Comparison of ENCODE assay signal across 19 cellular contexts in genomic region chr3:66506154-66506553, GRCh38. TPM values are rescaled to one million over a fixed set of nuclear protein-coding genes. Genes with fewer than 3 reads are reported as not detected.
DNase-seq lines count a peak whose midpoint lies in the region; ATAC-seq and TF ChIP-seq lines count a peak whose summit lies in the region.
"Had no signal": no experiment of that assay in that cellular context is flagged by ENCODE, and none has a peak within 500 bp of the region (broad histone marks: within the 10 kb centered on the region; RNA-seq: fewer than 3 reads in every experiment).

No MANE protein-coding gene starts in this region.

- TF ChIP-seq CTCF in left ventricle myocardium inferior (IDR thresholded peaks at IDR 0.05; ENCODE audit: borderline replicate concordance) = no peak
- no peak for TF ChIP-seq CTCF in right lobe of liver (IDR thresholded peaks at IDR 0.05)
- TF ChIP-seq CTCF in CD14-positive monocyte (IDR thresholded peaks at IDR 0.05) = no peak

- ATAC-seq in right cardiac atrium (no peak), right lobe of liver (no peak)
- ATAC-seq: GM23338, HCT116 had no signal

- H3K27ac ChIP-seq in left ventricle myocardium inferior (replicated peaks) (peak overlapping the region; percentile 53), right cardiac atrium (ENCODE audit: low read length) (no peak overlapping the region), right lobe of liver (peak overlapping the region in 2 of 3 donors; percentile 44 to 79), subcutaneous abdominal adipose tissue (ENCODE audit: low read depth, low read length) (peak overlapping the region; percentile 43)
- H3K27ac ChIP-seq: 22Rv1, BLaER1, C4-2B had no signal

- H3K4me3 ChIP-seq in left ventricle myocardium inferior = no peak overlapping the region
- H3K4me3 ChIP-seq in right cardiac atrium (ENCODE audit: low read length) = no peak overlapping the region
- H3K4me3 ChIP-seq in right lobe of liver = no peak overlapping the region
- no peak overlapping the region for H3K4me3 ChIP-seq in subcutaneous abdominal adipose tissue (ENCODE audit: low read depth in 1 of 5, low read length in 5 of 5)
- H3K4me3 ChIP-seq: BLaER1, GM23338 had no signal

- TF ChIP-seq POLR2A in right lobe of liver (IDR thresholded peaks at IDR 0.05) = no peak

- DNase-seq in left ventricle myocardium inferior (no peak), right cardiac atrium (no peak), right lobe of liver (no peak), CD14-positive monocyte (ENCODE audit: low spot score) (no peak), RKO (ENCODE audit: low spot score) (no peak)
- DNase-seq: CD4-positive, alpha-beta T cell; CD8-positive, alpha-beta memory T cell; DMS 273 treated with DMSO at 0.1 percent for 48 hours; DMS79; EL; GDM1; H9 had no signal

- no peak overlapping the region for H3K9ac ChIP-seq in subcutaneous abdominal adipose tissue (ENCODE audit: low read length in 5 of 5)
- H3K9ac ChIP-seq: BLaER1 had no signal

- H3K27me3 ChIP-seq in left ventricle myocardium inferior (ENCODE audit: low read depth) = no peaks in the 10 kb centered on the region
- no peaks in the 10 kb centered on the region for H3K27me3 ChIP-seq in right cardiac atrium (ENCODE audit: control insufficient read depth, insufficient read depth)
- H3K27me3 ChIP-seq in right lobe of liver = no peaks in the 10 kb centered on the region
- no peaks in the 10 kb centered on the region for H3K27me3 ChIP-seq in subcutaneous abdominal adipose tissue (ENCODE audit: control insufficient read depth in 5 of 5, insufficient read depth in 4 of 5, low read length in 5 of 5)
- H3K27me3 ChIP-seq: BLaER1 had no signal

- H3K9me3 ChIP-seq in left ventricle myocardium inferior (replicated peaks) (no peaks in the 10 kb centered on the region), right cardiac atrium (ENCODE audit: control insufficient read depth, low read length) (no peaks in the 10 kb centered on the region), right lobe of liver (no peaks in the 10 kb centered on the region), subcutaneous abdominal adipose tissue (ENCODE audit: control insufficient read depth in 5 of 5, low read length in 5 of 5) (no peaks in the 10 kb centered on the region)
- H3K9me3 ChIP-seq: BLaER1 had no signal

- H3K4me1 ChIP-seq in left ventricle myocardium inferior (peaks cover 17% of the 10 kb centered on the region), right cardiac atrium (ENCODE audit: control insufficient read depth, insufficient read depth, low read length) (no peaks in the 10 kb centered on the region), right lobe of liver (peaks cover 0 to 15% (median 6%) of the 10 kb centered on the region in 4 donors), subcutaneous abdominal adipose tissue (ENCODE audit: control insufficient read depth in 5 of 5, insufficient read depth in 5 of 5, low read length in 5 of 5) (peaks cover 0 to 19% (median 14%) of the 10 kb centered on the region in 5 donors)

- no peaks in the 10 kb centered on the region for H3K36me3 Mint-ChIP-seq in CD14-positive monocyte
- H3K36me3 Mint-ChIP-seq: CD8-positive, alpha-beta memory T cell had no signal

- intact Hi-C loops in left ventricle myocardium inferior (cut with micrococcal nuclease) = no loop called here
- intact Hi-C loops in right cardiac atrium (cut with DNase I) = loop anchor here in 2 of 4 donors (10.0 kb wide), 2 partner anchors 91 to 309 kb away; no protein-coding TSS in a partner anchor
- intact Hi-C loops in right lobe of liver (cut with DNase I) = no loop called here
- intact Hi-C loops in CD14-positive monocyte (cut with micrococcal nuclease) = no loop called here

- H3K36me3 ChIP-seq in left ventricle myocardium inferior (no peaks in the 10 kb centered on the region), right lobe of liver (no peaks in the 10 kb centered on the region), subcutaneous abdominal adipose tissue (ENCODE audit: control insufficient read depth in 5 of 5, insufficient read depth in 5 of 5, low read length in 5 of 5) (no peaks in the 10 kb centered on the region)
- H3K36me3 ChIP-seq: BLaER1 had no signal

- 97% methylated on average over 6 of the region's 6 CpGs for WGBS in right cardiac atrium
- WGBS in right lobe of liver (ENCODE audit: insufficient coverage, low coverage, low lambda C conversion rate, missing lambda C conversion rate) = 96% methylated on average over 6 of the region's 6 CpGs

- H3K27ac Mint-ChIP-seq in CD14-positive monocyte = no peak overlapping the region
- H3K27ac Mint-ChIP-seq: B cell; CD4-positive, alpha-beta T cell; CD8-positive, alpha-beta memory T cell; GM23338; H9 had no signal

- peaks cover 5% of the 10 kb centered on the region for H3K4me1 Mint-ChIP-seq in CD14-positive monocyte

- H3K4me3 Mint-ChIP-seq in CD14-positive monocyte = no peak overlapping the region
- H3K4me3 Mint-ChIP-seq: B cell; CD4-positive, alpha-beta T cell; CD8-positive, alpha-beta memory T cell; GM23338; H9 had no signal

- H3K9me3 Mint-ChIP-seq in CD14-positive monocyte = peaks cover 0 to 4% (median 0%) of the 10 kb centered on the region in 7 donors
- H3K9me3 Mint-ChIP-seq: CD4-positive, alpha-beta T cell; CD8-positive, alpha-beta memory T cell; GM23338; H9 had no signal

- H3K27me3 Mint-ChIP-seq in CD14-positive monocyte (ENCODE audit: low read depth in 3 of 3) = peaks cover 23 to 26% (median 24%) of the 10 kb centered on the region in 3 donors
- H3K27me3 Mint-ChIP-seq: CD4-positive, alpha-beta T cell had no signal

RNA-seq across cellular contexts. Expression of gene LRIG1, which starts 5.3 kb away (rescaled TPM):
- total RNA-seq in left ventricle myocardium inferior (137 TPM), right cardiac atrium (100 to 1,000 TPM; 103 to 140 (median 122) TPM), right lobe of liver (10 to 100 TPM; 15.8 to 23.2 (median 17.8) TPM)
- polyA plus RNA-seq in right cardiac atrium (80.2 TPM), CD14-positive monocyte (1 to 10 TPM in 1 of 2 donors, under 1 TPM in 1; 0.82 to 1.0 TPM)
